In genomic region chr4:57832083-57832482, GRCh38 we compare ENCODE assay signal across 25 cellular contexts.
"Had no signal": no experiment of that assay in that cellular context is flagged by ENCODE, and none has a peak within 500 bp of the region (broad histone marks: within the 10 kb centered on the region; RNA-seq: fewer than 3 reads in every experiment).

No MANE protein-coding gene starts in this region.

- DNase-seq: colonic mucosa; cortex of kidney; effector CD8-positive, alpha-beta T cell; effector memory CD8-positive, alpha-beta T cell; endodermal cell; erythroblast; esophagus squamous epithelium; foreskin fibroblast; foreskin melanocyte; gastrocnemius medialis; glutamatergic neuron; head of caudate nucleus; heart right ventricle; hippocampal formation; left cardiac atrium; left lung; left ventricle myocardium superior; lower lobe of right lung; mesenchymal stem cell; mucosa of descending colon had no signal

- H3K4me3 ChIP-seq: colonic mucosa, esophagus squamous epithelium, gastrocnemius medialis, heart right ventricle, left lung, lower lobe of right lung, mucosa of descending colon had no signal

- H3K27me3 ChIP-seq: colonic mucosa, esophagus squamous epithelium, gastrocnemius medialis, heart right ventricle, left lung had no signal

- H3K4me1 ChIP-seq: colonic mucosa, esophagus squamous epithelium, gastrocnemius medialis, heart right ventricle, left lung, lower lobe of right lung had no signal

- ATAC-seq: effector memory CD8-positive, alpha-beta T cell; esophagus mucosa; gastrocnemius medialis; heart right ventricle; left cardiac atrium; left lung; left ventricle myocardium superior; lower lobe of right lung; mucosa of descending colon had no signal

- H3K36me3 ChIP-seq: colonic mucosa, esophagus squamous epithelium, gastrocnemius medialis, heart right ventricle, left lung, lower lobe of right lung had no signal

- FAIRE-seq: endometrium, islet of Langerhans, keratinocyte had no signal

- H3K9me3 ChIP-seq: colonic mucosa, esophagus squamous epithelium, gastrocnemius medialis, heart right ventricle, left lung, lower lobe of right lung, mucosa of descending colon had no signal

- H3K27ac ChIP-seq: colonic mucosa, epithelial cell of prostate, esophagus squamous epithelium, gastrocnemius medialis, heart right ventricle, left lung, lower lobe of right lung had no signal
